2 cellular contexts compared by ENCODE assay signal in genomic region chr2:7031424-7032245, GRCh38.
TF ChIP-seq lines count a peak whose summit lies in the region.

No MANE protein-coding gene starts in this region.

TF ChIP-seq in HepG2, 621 proteins besides CTCF, POLR2A, EP300 and RAD21 (continued from another document and continues in another):
- no peak for TF ChIP-seq TRIM22 (IDR thresholded peaks at IDR 0.05)
- TF ChIP-seq HIVEP1 (CRISPR knock-in tag; IDR thresholded peaks at IDR 0.05): 0 out of 2 replicates have a peak, but pooled peaks have one; percentile 4
- no peak for TF ChIP-seq NFYB (CRISPR knock-in tag; IDR thresholded peaks at IDR 0.05)
- no peak for TF ChIP-seq GABPA (IDR thresholded peaks at IDR 0.05; ENCODE audit: low read depth, low read length)
- 0 out of 2 replicates have a peak, but pooled peaks have one; percentile 23 for TF ChIP-seq GABPA (CRISPR knock-in tag; IDR thresholded peaks at IDR 0.05; ENCODE audit: low read depth)
- TF ChIP-seq, protein P1, sequence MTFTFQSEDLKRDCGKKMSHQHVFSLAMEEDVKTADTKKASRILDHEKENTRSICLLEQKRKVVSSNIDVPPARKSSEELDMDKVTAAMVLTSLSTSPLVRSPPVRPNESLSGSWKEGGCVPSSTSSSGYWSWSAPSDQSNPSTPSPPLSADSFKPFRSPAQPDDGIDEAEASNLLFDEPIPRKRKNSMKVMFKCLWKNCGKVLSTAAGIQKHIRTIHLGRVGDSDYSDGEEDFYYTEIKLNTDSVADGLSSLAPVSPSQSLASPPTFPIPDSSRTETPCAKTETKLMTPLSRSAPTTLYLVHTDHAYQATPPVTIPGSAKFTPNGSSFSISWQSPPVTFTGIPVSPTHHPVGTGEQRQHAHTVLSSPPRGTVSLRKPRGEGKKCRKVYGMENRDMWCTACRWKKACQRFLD (CRISPR knock-in tag; IDR thresholded peaks at IDR 0.05; ENCODE audit: borderline replicate concordance): peak; percentile 48; the same call in 1 of the 2 replicates
- TF ChIP-seq FOXK1 (CRISPR knock-in tag; IDR thresholded peaks at IDR 0.05; ENCODE audit: borderline replicate concordance, low read depth): peak; percentile 97; the same call in 1 of the 2 replicates
- TF ChIP-seq MNT (IDR thresholded peaks at IDR 0.05): no peak; the same call in 1 of the 2 replicates
- no peak for TF ChIP-seq U2AF1 (optimal IDR thresholded peaks at IDR 0.05; ENCODE audit: low read depth, low read length)
- no peak for TF ChIP-seq ZNF773 (CRISPR knock-in tag; IDR thresholded peaks at IDR 0.05; ENCODE audit: borderline replicate concordance)
- peak; percentile 93 for TF ChIP-seq ZNF670 (CRISPR knock-in tag; IDR thresholded peaks at IDR 0.05; ENCODE audit: borderline replicate concordance)
- TF ChIP-seq ZNF382 (CRISPR knock-in tag; IDR thresholded peaks at IDR 0.05; ENCODE audit: borderline replicate concordance): no peak
- TF ChIP-seq, protein P2, sequence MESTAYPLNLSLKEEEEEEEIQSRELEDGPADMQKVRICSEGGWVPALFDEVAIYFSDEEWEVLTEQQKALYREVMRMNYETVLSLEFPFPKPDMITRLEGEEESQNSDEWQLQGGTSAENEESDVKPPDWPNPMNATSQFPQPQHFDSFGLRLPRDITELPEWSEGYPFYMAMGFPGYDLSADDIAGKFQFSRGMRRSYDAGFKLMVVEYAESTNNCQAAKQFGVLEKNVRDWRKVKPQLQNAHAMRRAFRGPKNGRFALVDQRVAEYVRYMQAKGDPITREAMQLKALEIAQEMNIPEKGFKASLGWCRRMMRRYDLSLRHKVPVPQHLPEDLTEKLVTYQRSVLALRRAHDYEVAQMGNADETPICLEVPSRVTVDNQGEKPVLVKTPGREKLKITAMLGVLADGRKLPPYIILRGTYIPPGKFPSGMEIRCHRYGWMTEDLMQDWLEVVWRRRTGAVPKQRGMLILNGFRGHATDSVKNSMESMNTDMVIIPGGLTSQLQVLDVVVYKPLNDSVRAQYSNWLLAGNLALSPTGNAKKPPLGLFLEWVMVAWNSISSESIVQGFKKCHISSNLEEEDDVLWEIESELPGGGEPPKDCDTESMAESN (CRISPR knock-in tag; conservative IDR thresholded peaks at IDR 0.05): peak; percentile 91
- TF ChIP-seq SALL2 (CRISPR knock-in tag; IDR thresholded peaks at IDR 0.05): peak; percentile 69; the same call in 1 of the 2 replicates
- TF ChIP-seq FOXA1 (IDR thresholded peaks at IDR 0.05): peak; percentile 82
- peak; percentile 100 for TF ChIP-seq FOXA1 (CRISPR knock-in tag; IDR thresholded peaks at IDR 0.05)
- no peak for TF ChIP-seq MAFK (conservative IDR thresholded peaks at IDR 0.05 in 1 of 2, IDR thresholded peaks at IDR 0.05 in 1 of 2; ENCODE audit: low read length in 2 of 2)
- TF ChIP-seq ZNF510 (CRISPR knock-in tag; IDR thresholded peaks at IDR 0.05; ENCODE audit: low read depth): no peak
- TF ChIP-seq ZNF629 (CRISPR knock-in tag; conservative IDR thresholded peaks at IDR 0.05): no peak; the same call in 1 of the 2 replicates
- 0 out of 2 replicates have a peak, but pooled peaks have one; percentile 68 for TF ChIP-seq IRX3 (CRISPR knock-in tag; IDR thresholded peaks at IDR 0.05; ENCODE audit: borderline replicate concordance, low read depth)
- peak; percentile 86; the same call in 1 of the 2 replicates for TF ChIP-seq ZKSCAN8 (CRISPR knock-in tag; IDR thresholded peaks at IDR 0.05; ENCODE audit: borderline replicate concordance)
- peak; percentile 78; the same call in 1 of the 2 replicates for TF ChIP-seq JUNB (CRISPR knock-in tag; IDR thresholded peaks at IDR 0.05; ENCODE audit: borderline replicate concordance)
- peak; percentile 98 for TF ChIP-seq MIER3 (CRISPR knock-in tag; IDR thresholded peaks at IDR 0.05; ENCODE audit: borderline replicate concordance)
- TF ChIP-seq AKAP8 (CRISPR knock-in tag; IDR thresholded peaks at IDR 0.05): peak; percentile 76; the same call in 1 of the 2 replicates
- peak; percentile 95 for TF ChIP-seq HHEX (CRISPR knock-in tag; IDR thresholded peaks at IDR 0.05)
- TF ChIP-seq DNMT1 (CRISPR knock-in tag; IDR thresholded peaks at IDR 0.05): no peak
- TF ChIP-seq KDM3A (CRISPR knock-in tag; IDR thresholded peaks at IDR 0.05; ENCODE audit: low read depth): peak; percentile 95
- peak; percentile 98 for TF ChIP-seq IKZF5 (CRISPR knock-in tag; IDR thresholded peaks at IDR 0.05)

TF ChIP-seq in GM23338, 12 proteins besides CTCF, POLR2A, EP300 and RAD21 (continued from another document):
- no peak for TF ChIP-seq ZNF462 (CRISPR knock-in tag; IDR thresholded peaks at IDR 0.05)
- no peak for TF ChIP-seq ZNF114 (CRISPR knock-in tag; IDR thresholded peaks at IDR 0.05)
- TF ChIP-seq CREB1 (CRISPR knock-in tag; IDR thresholded peaks at IDR 0.05; ENCODE audit: low read depth): no peak
